Comparison of ENCODE assay signal across 10 cellular contexts in the genomic region with DNA sequence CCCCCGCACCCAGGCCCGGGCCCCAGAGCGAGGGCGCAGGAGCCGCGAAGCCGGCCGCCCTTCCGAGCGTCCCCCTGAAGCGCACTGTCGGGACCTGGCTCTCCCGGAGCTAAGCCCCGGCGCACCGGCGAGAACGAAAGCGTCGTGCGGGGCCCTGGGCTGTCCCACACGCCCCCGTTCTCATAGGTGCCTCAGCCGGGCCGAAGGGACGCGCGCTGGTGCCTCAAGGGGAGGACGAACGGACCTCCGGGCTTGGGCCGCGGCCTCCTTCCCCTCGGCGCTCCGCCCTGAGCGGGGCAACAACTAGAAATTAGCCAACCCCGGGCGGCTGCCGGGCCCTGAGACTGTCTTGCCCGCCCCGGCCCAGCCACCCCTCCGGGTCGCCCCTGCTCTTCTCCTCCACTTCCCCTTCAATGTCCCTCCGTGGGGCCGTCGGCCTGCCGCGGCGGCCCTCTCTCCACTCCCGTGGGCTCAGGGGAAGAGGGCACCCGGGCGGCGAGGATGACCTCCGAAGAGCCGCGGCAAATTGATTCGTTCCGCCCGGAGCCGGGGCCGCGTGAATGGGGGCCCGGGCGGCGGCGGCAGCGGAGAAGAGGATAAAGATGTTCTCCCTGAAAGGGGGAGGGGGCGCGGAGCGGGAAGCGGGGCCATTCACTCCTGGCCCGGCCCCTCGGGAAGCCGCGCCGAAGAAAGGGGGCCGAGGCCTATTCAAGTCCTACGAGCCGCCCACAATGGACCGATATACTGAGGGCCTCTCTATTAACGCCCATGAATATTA. TPM values are rescaled to one million over a fixed set of nuclear protein-coding genes. Genes with fewer than 3 reads are reported as not detected.
DNase-seq lines count a peak whose midpoint lies in the region; ATAC-seq and TF ChIP-seq lines count a peak whose summit lies in the region.
"Had no signal": no experiment of that assay in that cellular context is flagged by ENCODE, and none has a peak within 500 bp of the region (broad histone marks: within the 10 kb centered on the region; RNA-seq: fewer than 3 reads in every experiment).

No MANE protein-coding gene starts in this region.

- no peak overlapping the region for H3K27ac ChIP-seq in SJSA1
- H3K27ac ChIP-seq in left ventricle myocardium inferior (replicated peaks), result no peak overlapping the region
- H3K27ac ChIP-seq in gastrocnemius medialis, result no peak overlapping the region

- H3K27me3 ChIP-seq in SJSA1 (replicated peaks), result peaks cover 96% of the 10 kb centered on the region
- peaks cover 100% of the 10 kb centered on the region for H3K27me3 ChIP-seq in left ventricle myocardium inferior (ENCODE audit: low read depth)
- peaks cover 87 to 96% (median 94%) of the 10 kb centered on the region in 3 donors for H3K27me3 ChIP-seq in gastrocnemius medialis

- H3K36me3 ChIP-seq in SJSA1, result no peaks in the 10 kb centered on the region
- H3K36me3 ChIP-seq in left ventricle myocardium inferior, result no peaks in the 10 kb centered on the region
- no peaks in the 10 kb centered on the region for H3K36me3 ChIP-seq in gastrocnemius medialis

- H3K9me3 Mint-ChIP-seq in CD14-positive monocyte, result peaks cover 0 to 26% (median 7%) of the 10 kb centered on the region in 7 donors

- H3K4me1 ChIP-seq in SJSA1 (replicated peaks) (peaks cover 11% of the 10 kb centered on the region), left ventricle myocardium inferior (peaks cover 64% of the 10 kb centered on the region), gastrocnemius medialis (peaks cover 13 to 28% of the 10 kb centered on the region in 2 donors)

- no peak for ATAC-seq in gastrocnemius medialis
- no peak for ATAC-seq in GM19351 (IDR thresholded peaks at IDR 0.05; ENCODE audit: unreplicated experiment)

- TF ChIP-seq CTCF in GM13977 (IDR thresholded peaks at IDR 0.05; ENCODE audit: extremely low read depth, insufficient read depth, missing control alignments) (no peak), left ventricle myocardium inferior (IDR thresholded peaks at IDR 0.05; ENCODE audit: borderline replicate concordance) (no peak), gastrocnemius medialis (IDR thresholded peaks at IDR 0.05 in 4 of 5, conservative IDR thresholded peaks at IDR 0.05 in 1 of 5) (no peak), CD14-positive monocyte (IDR thresholded peaks at IDR 0.05) (no peak)

- TF ChIP-seq POLR2A in gastrocnemius medialis (IDR thresholded peaks at IDR 0.05), result no peak

- peak overlapping the region in 1 of 2 donors; percentile 35 for H3K4me3 Mint-ChIP-seq in CD14-positive monocyte

- H3K9me3 ChIP-seq in SJSA1 (replicated peaks) (0 out of 2 replicates have a peak, but pooled peaks cover 5% of the 10 kb centered on the region), left ventricle myocardium inferior (replicated peaks) (no peaks in the 10 kb centered on the region), gastrocnemius medialis (no peaks in the 10 kb centered on the region)

- peaks cover 6% of the 10 kb centered on the region for H3K4me1 Mint-ChIP-seq in CD14-positive monocyte

- intact Hi-C loops in left ventricle myocardium inferior (cut with micrococcal nuclease) (no loop called here), gastrocnemius medialis (cut with DNase I; ENCODE audit: low total_unique reads) (no loop called here), CD14-positive monocyte (cut with micrococcal nuclease) (no loop called here)

- H3K4me3 ChIP-seq in SJSA1 (peak overlapping the region; percentile 17), left ventricle myocardium inferior (peak overlapping the region; percentile 58), gastrocnemius medialis (peak overlapping the region; percentile 25 to 51 (median 42))

- peak; percentile 65 for DNase-seq in GM13977 (ENCODE audit: low spot score)
- DNase-seq in SJSA1 (ENCODE audit: low read depth in 1 of 2, low spot score in 2 of 2), result no peak
- DNase-seq in left ventricle myocardium inferior, result no peak
- no peak for DNase-seq in gastrocnemius medialis
- no peak for DNase-seq in CD14-positive monocyte (ENCODE audit: low spot score)
- DNase-seq in NCI-H2081 (lab: John Stamatoyannopoulos, UW), result no peak
- no peak for DNase-seq in NCI-H187 (lab: John Stamatoyannopoulos, UW)
- DNase-seq: NCI-H1092, T1000 had no signal

- peaks cover 80 to 98% (median 85%) of the 10 kb centered on the region in 3 donors for H3K27me3 Mint-ChIP-seq in CD14-positive monocyte (ENCODE audit: low read depth in 3 of 3)

- H3K36me3 Mint-ChIP-seq in CD14-positive monocyte, result peaks cover 2% of the 10 kb centered on the region in 2 donors

- no peak overlapping the region for H3K27ac Mint-ChIP-seq in CD14-positive monocyte

- in situ Hi-C loops in GM13977 (cut with MboI; ENCODE audit: low pct_unique_long_range_greater_than_20kb, low sequenced_read_pairs, unreplicated experiment) (no loop called here), gastrocnemius medialis (cut with MboI; ENCODE audit: low sequenced_read_pairs in 4 of 4) (no loop called here)

RNA-seq across cellular contexts. Expression of gene PRDM12, which starts 3.5 kb away (rescaled TPM):
- not detected in 2 replicates for total RNA-seq in SJSA1 (2014; rRNA removed; shearing (Covaris generic))
- total RNA-seq in left ventricle myocardium inferior (not detected), gastrocnemius medialis (not detected)
- not detected for polyA plus RNA-seq in CD14-positive monocyte

RNA-seq across cellular contexts. Expression of gene EXOSC2, which starts 32.7 kb away (rescaled TPM):
- total RNA-seq in SJSA1 (2014; rRNA removed; shearing (Covaris generic)), result 25.9 and 41.5 TPM in 2 replicates
- total RNA-seq in left ventricle myocardium inferior (12.0 TPM), gastrocnemius medialis (10 to 100 TPM in 3 of 4 donors, 1 to 10 TPM in 1; 9.3 to 21.7 (median 12.0) TPM)
- polyA plus RNA-seq in CD14-positive monocyte, result 10 to 100 TPM; 10.2 to 11.2 TPM
